ENCODE assay signal across 8 cellular contexts in genomic region chr1:158121604-158122254, GRCh38. TPM values are rescaled to one million over a fixed set of nuclear protein-coding genes. Genes with fewer than 3 reads are reported as not detected.
DNase-seq lines count a peak whose midpoint lies in the region; ATAC-seq and TF ChIP-seq lines count a peak whose summit lies in the region.

No MANE protein-coding gene starts in this region.

- H3K36me3 Mint-ChIP-seq in natural killer cell treated with Interleukin-12 subunit alpha and Interleukin-12 subunit beta and Interleukin-15 and Interleukin-18, amount 100 ng/mL, for 72 hours, result no peaks in the 10 kb centered on the region

- peaks cover 0 to 3% of the 10 kb centered on the region in 2 experiments for H3K27me3 ChIP-seq in mesenchymal stem cell (ENCODE audit: control insufficient read depth in 1 of 2, insufficient read depth in 1 of 2, low read length in 2 of 2)

- no peaks in the 10 kb centered on the region for H3K36me3 ChIP-seq in mesenchymal stem cell (ENCODE audit: control insufficient read depth in 1 of 2, insufficient read depth in 2 of 2, low read depth in 1 of 2, low read length in 2 of 2)

- peaks cover 0 to 11% of the 10 kb centered on the region in 2 donors for H3K4me1 Mint-ChIP-seq in natural killer cell treated with Interleukin-12 subunit alpha and Interleukin-12 subunit beta and Interleukin-15 and Interleukin-18, amount 100 ng/mL, for 72 hours (ENCODE audit: low read depth in 2 of 2)

- no peaks in the 10 kb centered on the region for H3K9me3 Mint-ChIP-seq in natural killer cell treated with Interleukin-12 subunit alpha and Interleukin-12 subunit beta and Interleukin-15 and Interleukin-18, amount 100 ng/mL, for 72 hours

- TF ChIP-seq CTCF in AG09319 (IDR thresholded peaks at IDR 0.05; ENCODE audit: low read depth, low read length) (peak; percentile 58), GM10248 (IDR thresholded peaks at IDR 0.05; ENCODE audit: control extremely low read depth, extremely low read depth, low read depth, missing control alignments) (peak; percentile 37), astrocyte of the spinal cord (IDR thresholded peaks at IDR 0.05; ENCODE audit: low read depth, low read length) (peak; percentile 69)

- no peak overlapping the region for H3K14ac ChIP-seq in mesenchymal stem cell (ENCODE audit: low read length in 2 of 2)

- no peak overlapping the region for H4K91ac ChIP-seq in mesenchymal stem cell (ENCODE audit: low read length)

- DNase-seq in AG09319 (ENCODE audit: extremely low read depth, low read depth), result no peak
- peak; percentile 45 for DNase-seq in GM10248 (ENCODE audit: extremely low spot score)
- DNase-seq in NCI-H460 (ENCODE audit: extremely low read depth, low read depth), result peak; percentile 63
- DNase-seq in astrocyte of the spinal cord (ENCODE audit: low read depth, low spot score), result peak; percentile 37
- peak; percentile 33 for DNase-seq in mesenchymal stem cell
- DNase-seq in natural killer cell treated with Interleukin-12 subunit alpha and Interleukin-12 subunit beta and Interleukin-15 and Interleukin-18, amount 100 ng/mL, for 72 hours (ENCODE audit: low spot score), result no peak
- no peak for DNase-seq in activated effector memory CD4-positive, alpha-beta T cell treated with anti-CD3 and anti-CD28 coated beads, Interleukin-2, amount 50 U/mL, for 16 hours

- H3K27ac Mint-ChIP-seq in natural killer cell treated with Interleukin-12 subunit alpha and Interleukin-12 subunit beta and Interleukin-15 and Interleukin-18, amount 100 ng/mL, for 72 hours, result no peak overlapping the region

- H2AFZ ChIP-seq in mesenchymal stem cell (ENCODE audit: low read depth, low read length), result no peak overlapping the region

- no peak for ATAC-seq in natural killer cell treated with Interleukin-12 subunit alpha and Interleukin-12 subunit beta and Interleukin-15 and Interleukin-18, amount 100 ng/mL, for 72 hours
- no peak for ATAC-seq in HG02571 (IDR thresholded peaks at IDR 0.05; ENCODE audit: unreplicated experiment)

- H2BK12ac ChIP-seq in mesenchymal stem cell (ENCODE audit: low read length in 2 of 2), result no peak overlapping the region

- H3K9me3 ChIP-seq in mesenchymal stem cell (ENCODE audit: control insufficient read depth, low read length), result no peaks in the 10 kb centered on the region

- CTCF ChIA-PET in GM10248 (lab: Yijun Ruan, JAX), result interaction anchor here (1.0 to 7.9 kb wide), 15 partner anchors 8 to 751 kb away, joined by 3 to 118 read pairs (median 4); no protein-coding TSS in a partner anchor

- 20% methylated on average over 5 of the region's 5 CpGs for WGBS in mesenchymal stem cell

- no peak overlapping the region for H3K4me3 ChIP-seq in astrocyte of the spinal cord (ENCODE audit: low read depth, low read length)
- no peak overlapping the region for H3K4me3 ChIP-seq in mesenchymal stem cell (ENCODE audit: insufficient read depth in 1 of 2, low read depth in 1 of 2, low read length in 2 of 2)

- H3K9ac ChIP-seq in mesenchymal stem cell (ENCODE audit: low read length), result no peak overlapping the region

- no peak overlapping the region for H2BK5ac ChIP-seq in mesenchymal stem cell (ENCODE audit: low read depth, low read length, poor library complexity, severe bottlenecking)

- POLR2A ChIA-PET in GM10248 (lab: Yijun Ruan, JAX), result no interaction called here

- peak overlapping the region; percentile 37 for H3K27ac ChIP-seq in mesenchymal stem cell (ENCODE audit: low read length, poor library complexity, severe bottlenecking)

- H3K4ac ChIP-seq in mesenchymal stem cell (ENCODE audit: low read depth in 1 of 2, low read length in 2 of 2), result no peak overlapping the region

- no peak overlapping the region for H4K8ac ChIP-seq in mesenchymal stem cell (ENCODE audit: low read length)

- no peak overlapping the region for H2BK15ac ChIP-seq in mesenchymal stem cell (ENCODE audit: low read depth, poor library complexity, severe bottlenecking)

- H3K18ac ChIP-seq in mesenchymal stem cell (ENCODE audit: low read depth in 1 of 2, low read length in 2 of 2), result no peak overlapping the region

- H2BK120ac ChIP-seq in mesenchymal stem cell (ENCODE audit: low read depth, low read length), result no peak overlapping the region

- peaks cover 2% of the 10 kb centered on the region for H3K79me1 ChIP-seq in mesenchymal stem cell (replicated peaks; ENCODE audit: low read length, poor library complexity, severe bottlenecking)

- H3K4me2 ChIP-seq in mesenchymal stem cell (ENCODE audit: low read length, poor library complexity, severe bottlenecking), result no peak overlapping the region

- in situ Hi-C loops in astrocyte of the spinal cord (cut with HindIII; ENCODE audit: low sequenced_read_pairs), result no loop called here

- H3K4me3 Mint-ChIP-seq in natural killer cell treated with Interleukin-12 subunit alpha and Interleukin-12 subunit beta and Interleukin-15 and Interleukin-18, amount 100 ng/mL, for 72 hours, result no peak overlapping the region

- peaks cover 43 to 57% of the 10 kb centered on the region in 2 donors for H3K27me3 Mint-ChIP-seq in natural killer cell treated with Interleukin-12 subunit alpha and Interleukin-12 subunit beta and Interleukin-15 and Interleukin-18, amount 100 ng/mL, for 72 hours

- peaks cover 35% of the 10 kb centered on the region for H3K4me1 ChIP-seq in mesenchymal stem cell (ENCODE audit: control insufficient read depth, insufficient read depth, low read depth, low read length)

- no peak overlapping the region for H3K23ac ChIP-seq in mesenchymal stem cell (ENCODE audit: low read length in 2 of 2)

- no peak overlapping the region for H2AK5ac ChIP-seq in mesenchymal stem cell (ENCODE audit: low read length, severe bottlenecking)

RNA-seq across cellular contexts. Expression of gene CD1D, which starts 59.0 kb away (rescaled TPM):
- 0.07 TPM in 1 of 2 replicates, not detected in the other for total RNA-seq in NCI-H460 (2014; rRNA removed; shearing (Covaris generic))
- not detected in 2 replicates for polyA plus RNA-seq in NCI-H460 (2014; cell fraction: nucleus; rRNA removed)
- 5.1 TPM for polyA plus RNA-seq in mesenchymal stem cell (2013, experiment 1 of 2)
- polyA plus RNA-seq in mesenchymal stem cell (2013, experiment 2 of 2), result 5.2 TPM
- not detected for total RNA-seq in natural killer cell treated with Interleukin-12 subunit alpha and Interleukin-12 subunit beta and Interleukin-15 and Interleukin-18, amount 100 ng/mL, for 72 hours

Comparison
In these comparisons a context has a peak if more than half of its experiments do, and no peak if none do; other contexts are left out.
1. DNase-seq: peak in GM10248 (single experiment), NCI-H460 (single experiment), astrocyte of the spinal cord (single experiment) and mesenchymal stem cell (single experiment); none in AG09319 (single experiment), natural killer cell treated with Interleukin-12 subunit alpha and Interleukin-12 subunit beta and Interleukin-15 and Interleukin-18, amount 100 ng/mL, for 72 hours (single experiment) and activated effector memory CD4-positive, alpha-beta T cell treated with anti-CD3 and anti-CD28 coated beads, Interleukin-2, amount 50 U/mL, for 16 hours (single experiment).
2. Peak in every context shown above with its lines, with median percentiles within 50 percentile points of each other: CTCF ChIP-seq.